In the genomic region with DNA sequence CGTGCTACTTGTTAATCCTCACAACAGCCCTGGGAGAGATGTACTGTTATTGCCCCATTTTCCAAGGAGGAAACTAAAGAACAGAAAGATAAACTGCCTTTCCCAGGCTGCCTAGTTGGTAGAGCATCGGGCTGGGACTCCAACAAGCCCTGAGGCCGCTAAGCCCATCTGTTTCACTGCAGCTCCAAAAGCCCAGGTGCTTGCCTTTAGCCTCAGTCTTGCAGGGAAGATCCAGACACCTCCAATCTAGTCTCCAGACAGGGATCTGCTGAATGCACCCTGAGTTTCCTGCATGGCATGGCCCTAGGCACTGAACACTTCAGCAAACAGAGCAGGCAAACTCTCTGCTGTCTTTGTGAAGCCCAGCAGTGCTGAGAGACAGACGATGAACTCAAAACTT, we compare ENCODE assay signal across 38 cellular contexts. TPM values are rescaled to one million over a fixed set of nuclear protein-coding genes. Genes with fewer than 3 reads are reported as not detected.
"Had no signal": no experiment of that assay in that cellular context is flagged by ENCODE, and none has a peak within 500 bp of the region (broad histone marks: within the 10 kb centered on the region; RNA-seq: fewer than 3 reads in every experiment).

No MANE protein-coding gene starts in this region.

- H3K4me3 Mint-ChIP-seq: activated B cell treated with CpG ODN at 0.5 μM for 24 hours; activated CD4-positive, alpha-beta memory T cell treated with anti-CD3 and anti-CD28 coated beads for 36 hours; activated naive CD4-positive, alpha-beta T cell treated with anti-CD3 and anti-CD28 coated beads for 36 hours; activated naive CD8-positive, alpha-beta T cell; activated naive CD8-positive, alpha-beta T cell treated with anti-CD3 and anti-CD28 coated beads, Interleukin-2, amount 50 U/mL, for 24 hours; activated T-cell treated with anti-CD3 and anti-CD28 coated beads, Interleukin-2, amount 50 U/mL, for 4 hours; activated T-helper 1 cell treated with anti-CD3 and anti-CD28 coated beads, Interleukin-12 subunit alpha, Interleukin-12 subunit beta, Interleukin-2, Interleukin-4 antibody, amounts not matched to agents 30 ng/mL and 10 ng/mL and 1 ng/mL, durations not matched to agents 14 hours and 24 hours and 36 hours; brain had no signal

- H3K9me3 ChIP-seq: MG63 had no signal

- H3K36me3 Mint-ChIP-seq: activated CD4-positive, alpha-beta memory T cell treated with anti-CD3 and anti-CD28 coated beads for 36 hours; activated naive CD8-positive, alpha-beta T cell; brain had no signal

- H3K9me3 Mint-ChIP-seq: activated B cell treated with CpG ODN at 0.5 μM for 24 hours; activated CD4-positive, alpha-beta memory T cell treated with anti-CD3 and anti-CD28 coated beads for 36 hours; activated naive CD4-positive, alpha-beta T cell treated with anti-CD3 and anti-CD28 coated beads for 36 hours; activated naive CD8-positive, alpha-beta T cell treated with anti-CD3 and anti-CD28 coated beads, Interleukin-2, amount 50 U/mL, for 24 hours; activated T-cell treated with anti-CD3 and anti-CD28 coated beads, Interleukin-2, amount 50 U/mL, for 4 hours; activated T-helper 1 cell treated with anti-CD3 and anti-CD28 coated beads, Interleukin-12 subunit alpha, Interleukin-12 subunit beta, Interleukin-2, Interleukin-4 antibody, amounts not matched to agents 30 ng/mL and 10 ng/mL and 1 ng/mL, durations not matched to agents 14 hours and 24 hours and 36 hours had no signal

- H3K4me3 ChIP-seq: MG63 had no signal

- H3K27me3 Mint-ChIP-seq: activated B cell treated with CpG ODN at 0.5 μM for 24 hours; activated CD4-positive, alpha-beta memory T cell treated with anti-CD3 and anti-CD28 coated beads for 36 hours had no signal

- H3K36me3 ChIP-seq: MG63 had no signal

- H3K4me1 Mint-ChIP-seq: activated B cell treated with CpG ODN at 0.5 μM for 24 hours; activated naive CD8-positive, alpha-beta T cell treated with anti-CD3 and anti-CD28 coated beads, Interleukin-2, amount 50 U/mL, for 24 hours had no signal

- DNase-seq: activated B cell treated with CpG ODN at 0.5 μM for 24 hours; activated CD4-positive, alpha-beta memory T cell treated with anti-CD3 and anti-CD28 coated beads for 36 hours; activated CD4-positive, alpha-beta T cell treated with anti-CD3 and anti-CD28 coated beads for 4 hours; activated CD4-positive, alpha-beta T cell treated with anti-CD3 and anti-CD28 coated beads, Interleukin-2, amount 50 U/mL, for 1 hour; activated CD4-positive, CD25-positive, alpha-beta regulatory T cell treated with anti-CD3 and anti-CD28 coated beads, Interleukin-2, amount 50 U/mL, for 72 hours; activated gamma-delta T cell treated with Interleukin-2 at 50 U/mL for 16 hours; activated naive CD4-positive, alpha-beta T cell treated with anti-CD3 and anti-CD28 coated beads for 36 hours; activated naive CD8-positive, alpha-beta T cell treated with anti-CD3 and anti-CD28 coated beads, Interleukin-2, amount 50 U/mL, for 24 hours; activated T-cell treated with anti-CD3 and anti-CD28 coated beads for 4 hours; activated T-cell treated with anti-CD3 and anti-CD28 coated beads, Interleukin-2, amount 50 U/mL, for 4 hours; anterior cingulate cortex; central memory CD4-positive, alpha-beta T cell; Kasumi-1; KG1; MG63; NCI-H1048; NCI-H1105 treated with DMSO at 0.1 percent for 48 hours; NCI-H1436; NCI-H1694 treated with DMSO at 0.1 percent for 48 hours; NCI-H2029; NCI-H2107; NCI-H2171; NCI-H446; NCI-H524; SIG-M5; T-helper 1 cell; T-helper 2 cell; T-helper 9 cell had no signal

- H3K27ac Mint-ChIP-seq: activated B cell treated with CpG ODN at 0.5 μM for 24 hours; activated CD4-positive, alpha-beta memory T cell treated with anti-CD3 and anti-CD28 coated beads for 36 hours; activated naive CD4-positive, alpha-beta T cell treated with anti-CD3 and anti-CD28 coated beads for 36 hours; activated naive CD8-positive, alpha-beta T cell; activated naive CD8-positive, alpha-beta T cell treated with anti-CD3 and anti-CD28 coated beads, Interleukin-2, amount 50 U/mL, for 24 hours; activated T-helper 1 cell treated with anti-CD3 and anti-CD28 coated beads, Interleukin-12 subunit alpha, Interleukin-12 subunit beta, Interleukin-2, Interleukin-4 antibody, amounts not matched to agents 30 ng/mL and 10 ng/mL and 1 ng/mL, durations not matched to agents 14 hours and 24 hours and 36 hours had no signal

- H3K27ac ChIP-seq: VCaP had no signal

- ATAC-seq: activated naive CD8-positive, alpha-beta T cell treated with anti-CD3 and anti-CD28 coated beads, Interleukin-2, amount 50 U/mL, for 24 hours; activated T-cell treated with anti-CD3 and anti-CD28 coated beads, Interleukin-2, amount 50 U/mL, for 4 hours; Panc1; SK-N-SH treated with all-trans-retinoic acid at 6 μM for 48 hours had no signal

RNA-seq across cellular contexts. Expression of a gene that starts 25.4 kb away (rescaled TPM):
- total RNA-seq: activated B cell treated with CpG ODN at 0.5 μM for 24 hours; activated CD4-positive, alpha-beta memory T cell treated with anti-CD3 and anti-CD28 coated beads for 36 hours; activated naive CD4-positive, alpha-beta T cell treated with anti-CD3 and anti-CD28 coated beads for 36 hours; activated T-cell treated with anti-CD3 and anti-CD28 coated beads, Interleukin-2, amount 50 U/mL, for 4 hours; activated T-helper 1 cell treated with anti-CD3 and anti-CD28 coated beads, Interleukin-12 subunit alpha, Interleukin-12 subunit beta, Interleukin-2, Interleukin-4 antibody, amounts not matched to agents 30 ng/mL and 10 ng/mL and 1 ng/mL, durations not matched to agents 14 hours and 24 hours and 36 hours; bronchial epithelial cell; cerebellum; RPMI7951; SK-MEL-5 had no signal
